Comparison of ENCODE assay signal across 8 cellular contexts in genomic region chr1:178189814-178190213, GRCh38.
DNase-seq lines count a peak whose midpoint lies in the region; ATAC-seq and TF ChIP-seq lines count a peak whose summit lies in the region.

No MANE protein-coding gene starts in this region.

- no peaks in the 10 kb centered on the region for H3K9me3 ChIP-seq in H9 (ENCODE audit: control insufficient read depth, low read depth, low read length)

- no peak overlapping the region for H2BK15ac ChIP-seq in H9 (ENCODE audit: low read depth, low read length)

- CTCF ChIA-PET in activated naive CD4-positive, alpha-beta T cell treated with anti-CD3 and anti-CD28 coated beads, Interleukin-2, amount 10 ng/mL, durations not matched to agents 7 days and 5 days (lab: Charles Lee), result interaction anchor here (0.7 kb wide), 1 partner anchor 55 kb away, joined by 3 read pairs; no protein-coding TSS in a partner anchor

- H3K27me3 Mint-ChIP-seq in H9 (ENCODE audit: low read depth), result no peaks in the 10 kb centered on the region
- H3K27me3 Mint-ChIP-seq in nephron progenitor cell (ENCODE audit: low read depth, poor library complexity), result peaks cover 5% of the 10 kb centered on the region
- H3K27me3 Mint-ChIP-seq in activated naive CD4-positive, alpha-beta T cell treated with anti-CD3 and anti-CD28 coated beads, Interleukin-2, amount 10 ng/mL, durations not matched to agents 7 days and 5 days, result no peaks in the 10 kb centered on the region

- no peaks in the 10 kb centered on the region for H4K20me1 ChIP-seq in H9 (ENCODE audit: control insufficient read depth, insufficient read depth, insufficient read length)

- ATAC-seq in HG02759 (IDR thresholded peaks at IDR 0.05; ENCODE audit: unreplicated experiment), result no peak
- ATAC-seq in activated naive CD4-positive, alpha-beta T cell treated with anti-CD3 and anti-CD28 coated beads, Interleukin-2, amount 50 U/mL, for 72 hours, result no peak

- H3K9me3 Mint-ChIP-seq in H9, result no peaks in the 10 kb centered on the region; a peak in 1 of 5 replicates
- peaks cover 10% of the 10 kb centered on the region for H3K9me3 Mint-ChIP-seq in nephron progenitor cell
- H3K9me3 Mint-ChIP-seq in activated naive CD4-positive, alpha-beta T cell treated with anti-CD3 and anti-CD28 coated beads, Interleukin-2, amount 50 U/mL, for 72 hours, result peaks cover 0 to 5% of the 10 kb centered on the region in 2 donors
- H3K9me3 Mint-ChIP-seq in activated naive CD4-positive, alpha-beta T cell treated with anti-CD3 and anti-CD28 coated beads, Interleukin-2, amount 10 ng/mL, durations not matched to agents 7 days and 5 days, result peaks cover 1% of the 10 kb centered on the region

- H3K4me1 ChIP-seq in H9 (ENCODE audit: insufficient read depth, low read length), result no peaks in the 10 kb centered on the region; the same call in 1 of the 2 replicates

- no peak overlapping the region for H3K56ac ChIP-seq in H9 (ENCODE audit: insufficient read length, low read depth, low read length)

- H4K5ac ChIP-seq in H9 (ENCODE audit: insufficient read length, low read depth, low read length), result no peak overlapping the region

- no peak overlapping the region for H2BK5ac ChIP-seq in H9 (ENCODE audit: insufficient read length, low read length)

- peak; percentile 54 for DNase-seq in Daoy (ENCODE audit: low read depth)
- peak; percentile 71 for DNase-seq in H9
- peak; percentile 10 for DNase-seq in NCI-H345 treated with DMSO at 0.1 percent for 48 hours (lab: John Stamatoyannopoulos, UW; ENCODE audit: unreplicated experiment)
- peak; percentile 52 for DNase-seq in ecto neural progenitor cell (ENCODE audit: low spot score)
- DNase-seq in nephron progenitor cell, result peak; percentile 27
- DNase-seq in activated naive CD4-positive, alpha-beta T cell treated with anti-CD3 and anti-CD28 coated beads, Interleukin-2, amount 50 U/mL, for 72 hours (ENCODE audit: low spot score in 2 of 2), result no peak
- DNase-seq in activated naive CD4-positive, alpha-beta T cell treated with anti-CD3 and anti-CD28 coated beads, Interleukin-2, amount 10 ng/mL, durations not matched to agents 7 days and 5 days, result no peak

- H3K4me1 Mint-ChIP-seq in H9, result peaks cover 7 to 9% of the 10 kb centered on the region in 2 experiments; a peak in 3 of 4 replicates
- no peaks in the 10 kb centered on the region for H3K4me1 Mint-ChIP-seq in nephron progenitor cell
- no peaks in the 10 kb centered on the region for H3K4me1 Mint-ChIP-seq in activated naive CD4-positive, alpha-beta T cell treated with anti-CD3 and anti-CD28 coated beads, Interleukin-2, amount 10 ng/mL, durations not matched to agents 7 days and 5 days

- H3K23ac ChIP-seq in H9 (ENCODE audit: insufficient read length, low read depth, low read length), result no peak overlapping the region

- H3K4me3 Mint-ChIP-seq in H9 (no peak overlapping the region), nephron progenitor cell (no peak overlapping the region)
- no peak overlapping the region for H3K4me3 Mint-ChIP-seq in activated naive CD4-positive, alpha-beta T cell treated with anti-CD3 and anti-CD28 coated beads, Interleukin-2, amount 10 ng/mL, durations not matched to agents 7 days and 5 days

- H3K27ac Mint-ChIP-seq in H9 (no peak overlapping the region), nephron progenitor cell (no peak overlapping the region)
- no peak overlapping the region for H3K27ac Mint-ChIP-seq in activated naive CD4-positive, alpha-beta T cell treated with anti-CD3 and anti-CD28 coated beads, Interleukin-2, amount 50 U/mL, for 72 hours
- H3K27ac Mint-ChIP-seq in activated naive CD4-positive, alpha-beta T cell treated with anti-CD3 and anti-CD28 coated beads, Interleukin-2, amount 10 ng/mL, durations not matched to agents 7 days and 5 days, result no peak overlapping the region

- no peak overlapping the region for H2BK20ac ChIP-seq in H9 (ENCODE audit: low read depth, low read length, poor library complexity, severe bottlenecking)

- H2AK5ac ChIP-seq in H9 (ENCODE audit: insufficient read length, low read length), result no peak overlapping the region

- no peak overlapping the region for H3T11ph ChIP-seq in H9 (ENCODE audit: low read length)

- no peak overlapping the region for H2BK120ac ChIP-seq in H9 (ENCODE audit: low read depth, low read length, poor library complexity, severe bottlenecking)

- no peaks in the 10 kb centered on the region for H3K36me3 Mint-ChIP-seq in H9 (ENCODE audit: insufficient read depth in 1 of 3, low read depth in 3 of 3)
- H3K36me3 Mint-ChIP-seq in nephron progenitor cell (ENCODE audit: low read depth), result no peaks in the 10 kb centered on the region
- H3K36me3 Mint-ChIP-seq in activated naive CD4-positive, alpha-beta T cell treated with anti-CD3 and anti-CD28 coated beads, Interleukin-2, amount 50 U/mL, for 72 hours, result no peaks in the 10 kb centered on the region
- no peaks in the 10 kb centered on the region for H3K36me3 Mint-ChIP-seq in activated naive CD4-positive, alpha-beta T cell treated with anti-CD3 and anti-CD28 coated beads, Interleukin-2, amount 10 ng/mL, durations not matched to agents 7 days and 5 days

- WGBS in H9 (ENCODE audit: extremely low coverage, insufficient read length, low lambda C conversion rate), result no CpG with 5 or more reads among the region's 3 CpGs

- no peak overlapping the region for H3K18ac ChIP-seq in H9 (ENCODE audit: insufficient read length, low read depth, low read length)

- H3K79me1 ChIP-seq in H9 (ENCODE audit: insufficient read depth, low read depth, low read length, poor library complexity, severe bottlenecking), result no peaks in the 10 kb centered on the region

- no peak overlapping the region for H2AFZ ChIP-seq in H9 (ENCODE audit: low read length)

- TF ChIP-seq CTCF in H9 (conservative IDR thresholded peaks at IDR 0.05) (peak; percentile 85), nephron progenitor cell (IDR thresholded peaks at IDR 0.05) (peak; percentile 56)

- H4K8ac ChIP-seq in H9 (replicated peaks; ENCODE audit: insufficient read length, low read depth, low read length), result no peak overlapping the region

- no peaks in the 10 kb centered on the region; the same call in 1 of the 2 replicates for H3K79me2 ChIP-seq in H9 (ENCODE audit: insufficient read depth, low read length)

- no peaks in the 10 kb centered on the region for H3K27me3 ChIP-seq in H9 (ENCODE audit: insufficient read depth, low read length)

- H3K4me2 ChIP-seq in H9 (ENCODE audit: insufficient read depth, insufficient read length, low read length), result no peak overlapping the region

- no peak overlapping the region for H3K4ac ChIP-seq in H9 (ENCODE audit: low read depth, low read length)

- H3K14ac ChIP-seq in H9 (ENCODE audit: insufficient read depth, low read length), result no peak overlapping the region

- no peak overlapping the region for H3K9ac ChIP-seq in H9 (ENCODE audit: extremely low read depth, insufficient read length, low read length)

- no peak overlapping the region for H2BK12ac ChIP-seq in H9 (ENCODE audit: insufficient read length, low read depth, low read length)

- H4K91ac ChIP-seq in H9 (ENCODE audit: insufficient read length, low read depth, low read length), result no peak overlapping the region

- H3K23me2 ChIP-seq in H9 (ENCODE audit: insufficient read length, low read depth, low read length, poor library complexity, severe bottlenecking), result no peaks in the 10 kb centered on the region

- H3K27ac ChIP-seq in H9 (ENCODE audit: insufficient read length, low read depth, low read length), result no peak overlapping the region

Comparison
In these comparisons a context has a peak if more than half of its experiments do, and no peak if none do; other contexts are left out.
1. DNase-seq: peak in Daoy (single experiment), H9 (single experiment), NCI-H345 treated with DMSO at 0.1 percent for 48 hours (single experiment), ecto neural progenitor cell (single experiment) and nephron progenitor cell (single experiment); none in activated naive CD4-positive, alpha-beta T cell treated with anti-CD3 and anti-CD28 coated beads, Interleukin-2, amount 50 U/mL, for 72 hours (0 of 2) and activated naive CD4-positive, alpha-beta T cell treated with anti-CD3 and anti-CD28 coated beads, Interleukin-2, amount 10 ng/mL, durations not matched to agents 7 days and 5 days (single experiment).